10 cellular contexts compared by ENCODE assay signal in genomic region chr10:17802350-17802749, GRCh38. TPM values are rescaled to one million over a fixed set of nuclear protein-coding genes. Genes with fewer than 3 reads are reported as not detected.
"Had no signal": no experiment of that assay in that cellular context is flagged by ENCODE, and none has a peak within 500 bp of the region (broad histone marks: within the 10 kb centered on the region; RNA-seq: fewer than 3 reads in every experiment).

No MANE protein-coding gene starts in this region.

- DNase-seq: GOT3, H7, HFFc6, KG1 had no signal

- FAIRE-seq: HepG2 had no signal

- H3K4me3 ChIP-seq: HAP-1 had no signal

- H3K9me3 ChIP-seq: HAP-1 had no signal

- ATAC-seq: HCT116, HepG2 had no signal

- H3K36me3 ChIP-seq: HAP-1 had no signal

- H3K27ac ChIP-seq: HL-60 had no signal

RNA-seq across cellular contexts. Expression of gene MRC1, which starts 6.8 kb away (rescaled TPM):
- total RNA-seq: H4, HepG2 had no signal
- polyA plus RNA-seq: HepG2, IgD-negative memory B cell had no signal

RNA-seq across cellular contexts. Expression of gene TMEM236, which starts 50.3 kb away (rescaled TPM):
- polyA plus RNA-seq: IgD-negative memory B cell had no signal
